Comparison of ENCODE assay signal across 1 cellular context in the genomic region with DNA sequence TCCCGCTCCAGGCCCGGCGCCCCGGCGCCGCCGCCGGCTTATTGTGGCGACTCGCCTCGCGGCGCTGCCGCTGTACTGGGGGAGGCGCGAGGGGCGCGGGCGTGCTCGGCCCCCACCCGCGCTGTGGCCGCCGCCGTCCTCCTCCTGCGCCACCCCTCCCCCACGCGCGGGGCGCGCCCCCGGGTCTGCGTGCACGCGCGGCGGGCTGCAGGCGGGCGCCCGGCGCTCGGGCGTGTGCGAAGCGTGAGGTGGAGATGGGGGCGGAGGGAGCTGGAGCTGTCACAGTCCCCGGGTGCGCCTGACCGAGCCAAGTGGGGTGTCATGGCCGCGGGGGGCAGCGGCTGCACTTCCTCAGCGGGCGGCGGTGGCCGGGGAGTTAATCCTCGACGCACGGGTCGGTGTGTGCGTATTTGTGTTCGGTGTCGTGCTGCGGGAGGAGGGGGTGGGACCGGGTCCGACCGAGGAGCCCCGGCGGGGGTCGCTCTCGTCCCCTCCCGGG.
TF ChIP-seq lines count a peak whose summit lies in the region.

No MANE protein-coding gene starts in this region.

TF ChIP-seq in HepG2, 621 proteins besides CTCF, POLR2A, EP300 and RAD21 (continued from another document and continues in another):
- TF ChIP-seq, protein P1, sequence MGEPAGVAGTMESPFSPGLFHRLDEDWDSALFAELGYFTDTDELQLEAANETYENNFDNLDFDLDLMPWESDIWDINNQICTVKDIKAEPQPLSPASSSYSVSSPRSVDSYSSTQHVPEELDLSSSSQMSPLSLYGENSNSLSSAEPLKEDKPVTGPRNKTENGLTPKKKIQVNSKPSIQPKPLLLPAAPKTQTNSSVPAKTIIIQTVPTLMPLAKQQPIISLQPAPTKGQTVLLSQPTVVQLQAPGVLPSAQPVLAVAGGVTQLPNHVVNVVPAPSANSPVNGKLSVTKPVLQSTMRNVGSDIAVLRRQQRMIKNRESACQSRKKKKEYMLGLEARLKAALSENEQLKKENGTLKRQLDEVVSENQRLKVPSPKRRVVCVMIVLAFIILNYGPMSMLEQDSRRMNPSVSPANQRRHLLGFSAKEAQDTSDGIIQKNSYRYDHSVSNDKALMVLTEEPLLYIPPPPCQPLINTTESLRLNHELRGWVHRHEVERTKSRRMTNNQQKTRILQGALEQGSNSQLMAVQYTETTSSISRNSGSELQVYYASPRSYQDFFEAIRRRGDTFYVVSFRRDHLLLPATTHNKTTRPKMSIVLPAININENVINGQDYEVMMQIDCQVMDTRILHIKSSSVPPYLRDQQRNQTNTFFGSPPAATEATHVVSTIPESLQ (CRISPR knock-in tag; conservative IDR thresholded peaks at IDR 0.05), result no peak
- TF ChIP-seq, protein P2, sequence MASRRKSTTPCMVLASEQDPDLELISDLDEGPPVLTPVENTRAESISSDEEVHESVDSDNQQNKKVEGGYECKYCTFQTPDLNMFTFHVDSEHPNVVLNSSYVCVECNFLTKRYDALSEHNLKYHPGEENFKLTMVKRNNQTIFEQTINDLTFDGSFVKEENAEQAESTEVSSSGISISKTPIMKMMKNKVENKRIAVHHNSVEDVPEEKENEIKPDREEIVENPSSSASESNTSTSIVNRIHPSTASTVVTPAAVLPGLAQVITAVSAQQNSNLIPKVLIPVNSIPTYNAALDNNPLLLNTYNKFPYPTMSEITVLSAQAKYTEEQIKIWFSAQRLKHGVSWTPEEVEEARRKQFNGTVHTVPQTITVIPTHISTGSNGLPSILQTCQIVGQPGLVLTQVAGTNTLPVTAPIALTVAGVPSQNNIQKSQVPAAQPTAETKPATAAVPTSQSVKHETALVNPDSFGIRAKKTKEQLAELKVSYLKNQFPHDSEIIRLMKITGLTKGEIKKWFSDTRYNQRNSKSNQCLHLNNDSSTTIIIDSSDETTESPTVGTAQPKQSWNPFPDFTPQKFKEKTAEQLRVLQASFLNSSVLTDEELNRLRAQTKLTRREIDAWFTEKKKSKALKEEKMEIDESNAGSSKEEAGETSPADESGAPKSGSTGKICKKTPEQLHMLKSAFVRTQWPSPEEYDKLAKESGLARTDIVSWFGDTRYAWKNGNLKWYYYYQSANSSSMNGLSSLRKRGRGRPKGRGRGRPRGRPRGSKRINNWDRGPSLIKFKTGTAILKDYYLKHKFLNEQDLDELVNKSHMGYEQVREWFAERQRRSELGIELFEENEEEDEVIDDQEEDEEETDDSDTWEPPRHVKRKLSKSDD (CRISPR knock-in tag; IDR thresholded peaks at IDR 0.05; ENCODE audit: low read depth), result peak; percentile 47; the same call in 1 of the 2 replicates
- TF ChIP-seq, protein P3, sequence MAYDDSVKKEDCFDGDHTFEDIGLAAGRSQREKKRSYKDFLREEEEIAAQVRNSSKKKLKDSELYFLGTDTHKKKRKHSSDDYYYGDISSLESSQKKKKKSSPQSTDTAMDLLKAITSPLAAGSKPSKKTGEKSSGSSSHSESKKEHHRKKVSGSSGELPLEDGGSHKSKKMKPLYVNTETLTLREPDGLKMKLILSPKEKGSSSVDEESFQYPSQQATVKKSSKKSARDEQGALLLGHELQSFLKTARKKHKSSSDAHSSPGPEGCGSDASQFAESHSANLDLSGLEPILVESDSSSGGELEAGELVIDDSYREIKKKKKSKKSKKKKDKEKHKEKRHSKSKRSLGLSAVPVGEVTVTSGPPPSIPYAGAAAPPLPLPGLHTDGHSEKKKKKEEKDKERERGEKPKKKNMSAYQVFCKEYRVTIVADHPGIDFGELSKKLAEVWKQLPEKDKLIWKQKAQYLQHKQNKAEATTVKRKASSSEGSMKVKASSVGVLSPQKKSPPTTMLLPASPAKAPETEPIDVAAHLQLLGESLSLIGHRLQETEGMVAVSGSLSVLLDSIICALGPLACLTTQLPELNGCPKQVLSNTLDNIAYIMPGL (CRISPR knock-in tag; IDR thresholded peaks at IDR 0.05; ENCODE audit: borderline replicate concordance in 1 of 2, low read depth in 1 of 2), result peak in 1 of 2 experiments; percentile 22; a peak in 1 of 4 replicates
- TF ChIP-seq ZNF441 (CRISPR knock-in tag; IDR thresholded peaks at IDR 0.05; ENCODE audit: borderline replicate concordance) (0 out of 2 replicates have a peak, but pooled peaks have one; percentile 3), ZNF737 (CRISPR knock-in tag; IDR thresholded peaks at IDR 0.05; ENCODE audit: borderline replicate concordance) (no peak), ATF7-NPFF (CRISPR knock-in tag; IDR thresholded peaks at IDR 0.05; ENCODE audit: low read depth) (peak; percentile 39; the same call in 1 of the 2 replicates), ZSCAN20 (CRISPR knock-in tag; IDR thresholded peaks at IDR 0.05; ENCODE audit: borderline replicate concordance) (0 out of 2 replicates have a peak, but pooled peaks have one; percentile 16), CHD2 (IDR thresholded peaks at IDR 0.05; ENCODE audit: low read depth, low read length) (0 out of 2 replicates have a peak, but pooled peaks have one; percentile 13), EEA1 (CRISPR knock-in tag; IDR thresholded peaks at IDR 0.05; ENCODE audit: borderline replicate concordance) (peak; percentile 30; the same call in 1 of the 2 replicates), BHLHE40 (IDR thresholded peaks at IDR 0.05; ENCODE audit: low read length) (peak; percentile 61), AGO2 (optimal IDR thresholded peaks at IDR 0.05; ENCODE audit: low read depth, low read length) (peak; percentile 89), ZNF570 (CRISPR knock-in tag; IDR thresholded peaks at IDR 0.05; ENCODE audit: borderline replicate concordance) (no peak), NR2F6 (IDR thresholded peaks at IDR 0.05) (no peak), NR2F6 (CRISPR knock-in tag; IDR thresholded peaks at IDR 0.05) (no peak; the same call in 1 of the 2 replicates), THYN1 (CRISPR knock-in tag; IDR thresholded peaks at IDR 0.05; ENCODE audit: borderline replicate concordance, low read depth) (no peak), KDM5A (IDR thresholded peaks at IDR 0.05; ENCODE audit: borderline replicate concordance, low read length) (peak; percentile 34; the same call in 1 of the 2 replicates), SAFB2 (CRISPR knock-in tag; IDR thresholded peaks at IDR 0.05; ENCODE audit: borderline replicate concordance, low read depth) (peak; percentile 63; the same call in 1 of the 2 replicates), ELF3 (CRISPR knock-in tag; IDR thresholded peaks at IDR 0.05) (no peak), ZNF431 (CRISPR knock-in tag; IDR thresholded peaks at IDR 0.05; ENCODE audit: borderline replicate concordance, low read depth) (no peak), HCFC1 (IDR thresholded peaks at IDR 0.05; ENCODE audit: low read depth, low read length) (no peak), SP4 (CRISPR knock-in tag; IDR thresholded peaks at IDR 0.05) (0 out of 2 replicates have a peak, but pooled peaks have one; percentile 25), ZNF746 (CRISPR knock-in tag; IDR thresholded peaks at IDR 0.05) (no peak; the same call in 1 of the 2 replicates), ZFX (CRISPR knock-in tag; IDR thresholded peaks at IDR 0.05; ENCODE audit: low read depth) (0 out of 2 replicates have a peak, but pooled peaks have one; percentile 5), SKI (IDR thresholded peaks at IDR 0.05; ENCODE audit: partially characterized antibody) (peak; percentile 69), ZNF253 (CRISPR knock-in tag; IDR thresholded peaks at IDR 0.05; ENCODE audit: borderline replicate concordance) (0 out of 2 replicates have a peak, but pooled peaks have one; percentile 55), ETV6 (CRISPR knock-in tag; conservative IDR thresholded peaks at IDR 0.05) (no peak), GFI1 (CRISPR knock-in tag; IDR thresholded peaks at IDR 0.05; ENCODE audit: borderline replicate concordance) (no peak), RBM22 (optimal IDR thresholded peaks at IDR 0.05; ENCODE audit: low read length) (peak; percentile 18), SP140L (CRISPR knock-in tag; IDR thresholded peaks at IDR 0.05; ENCODE audit: borderline replicate concordance) (no peak), ZSCAN9 (CRISPR knock-in tag; IDR thresholded peaks at IDR 0.05; ENCODE audit: borderline replicate concordance) (peak; percentile 14; the same call in 1 of the 2 replicates), ZFP82 (CRISPR knock-in tag; IDR thresholded peaks at IDR 0.05; ENCODE audit: borderline replicate concordance) (0 out of 2 replicates have a peak, but pooled peaks have one; percentile 46)
- TF ChIP-seq, protein P4, sequence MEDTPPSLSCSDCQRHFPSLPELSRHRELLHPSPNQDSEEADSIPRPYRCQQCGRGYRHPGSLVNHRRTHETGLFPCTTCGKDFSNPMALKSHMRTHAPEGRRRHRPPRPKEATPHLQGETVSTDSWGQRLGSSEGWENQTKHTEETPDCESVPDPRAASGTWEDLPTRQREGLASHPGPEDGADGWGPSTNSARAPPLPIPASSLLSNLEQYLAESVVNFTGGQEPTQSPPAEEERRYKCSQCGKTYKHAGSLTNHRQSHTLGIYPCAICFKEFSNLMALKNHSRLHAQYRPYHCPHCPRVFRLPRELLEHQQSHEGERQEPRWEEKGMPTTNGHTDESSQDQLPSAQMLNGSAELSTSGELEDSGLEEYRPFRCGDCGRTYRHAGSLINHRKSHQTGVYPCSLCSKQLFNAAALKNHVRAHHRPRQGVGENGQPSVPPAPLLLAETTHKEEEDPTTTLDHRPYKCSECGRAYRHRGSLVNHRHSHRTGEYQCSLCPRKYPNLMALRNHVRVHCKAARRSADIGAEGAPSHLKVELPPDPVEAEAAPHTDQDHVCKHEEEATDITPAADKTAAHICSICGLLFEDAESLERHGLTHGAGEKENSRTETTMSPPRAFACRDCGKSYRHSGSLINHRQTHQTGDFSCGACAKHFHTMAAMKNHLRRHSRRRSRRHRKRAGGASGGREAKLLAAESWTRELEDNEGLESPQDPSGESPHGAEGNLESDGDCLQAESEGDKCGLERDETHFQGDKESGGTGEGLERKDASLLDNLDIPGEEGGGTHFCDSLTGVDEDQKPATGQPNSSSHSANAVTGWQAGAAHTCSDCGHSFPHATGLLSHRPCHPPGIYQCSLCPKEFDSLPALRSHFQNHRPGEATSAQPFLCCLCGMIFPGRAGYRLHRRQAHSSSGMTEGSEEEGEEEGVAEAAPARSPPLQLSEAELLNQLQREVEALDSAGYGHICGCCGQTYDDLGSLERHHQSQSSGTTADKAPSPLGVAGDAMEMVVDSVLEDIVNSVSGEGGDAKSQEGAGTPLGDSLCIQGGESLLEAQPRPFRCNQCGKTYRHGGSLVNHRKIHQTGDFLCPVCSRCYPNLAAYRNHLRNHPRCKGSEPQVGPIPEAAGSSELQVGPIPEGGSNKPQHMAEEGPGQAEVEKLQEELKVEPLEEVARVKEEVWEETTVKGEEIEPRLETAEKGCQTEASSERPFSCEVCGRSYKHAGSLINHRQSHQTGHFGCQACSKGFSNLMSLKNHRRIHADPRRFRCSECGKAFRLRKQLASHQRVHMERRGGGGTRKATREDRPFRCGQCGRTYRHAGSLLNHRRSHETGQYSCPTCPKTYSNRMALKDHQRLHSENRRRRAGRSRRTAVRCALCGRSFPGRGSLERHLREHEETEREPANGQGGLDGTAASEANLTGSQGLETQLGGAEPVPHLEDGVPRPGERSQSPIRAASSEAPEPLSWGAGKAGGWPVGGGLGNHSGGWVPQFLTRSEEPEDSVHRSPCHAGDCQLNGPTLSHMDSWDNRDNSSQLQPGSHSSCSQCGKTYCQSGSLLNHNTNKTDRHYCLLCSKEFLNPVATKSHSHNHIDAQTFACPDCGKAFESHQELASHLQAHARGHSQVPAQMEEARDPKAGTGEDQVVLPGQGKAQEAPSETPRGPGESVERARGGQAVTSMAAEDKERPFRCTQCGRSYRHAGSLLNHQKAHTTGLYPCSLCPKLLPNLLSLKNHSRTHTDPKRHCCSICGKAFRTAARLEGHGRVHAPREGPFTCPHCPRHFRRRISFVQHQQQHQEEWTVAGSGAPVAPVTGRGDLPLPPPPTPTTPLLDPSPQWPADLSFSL (CRISPR knock-in tag; IDR thresholded peaks at IDR 0.05), result peak; percentile 9; the same call in 1 of the 2 replicates
- TF ChIP-seq, protein P5, sequence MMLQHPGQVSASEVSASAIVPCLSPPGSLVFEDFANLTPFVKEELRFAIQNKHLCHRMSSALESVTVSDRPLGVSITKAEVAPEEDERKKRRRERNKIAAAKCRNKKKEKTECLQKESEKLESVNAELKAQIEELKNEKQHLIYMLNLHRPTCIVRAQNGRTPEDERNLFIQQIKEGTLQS (CRISPR knock-in tag; IDR thresholded peaks at IDR 0.05), result no peak
- TF ChIP-seq, protein P6, sequence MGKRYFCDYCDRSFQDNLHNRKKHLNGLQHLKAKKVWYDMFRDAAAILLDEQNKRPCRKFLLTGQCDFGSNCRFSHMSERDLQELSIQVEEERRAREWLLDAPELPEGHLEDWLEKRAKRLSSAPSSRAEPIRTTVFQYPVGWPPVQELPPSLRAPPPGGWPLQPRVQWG (CRISPR knock-in tag; IDR thresholded peaks at IDR 0.05; ENCODE audit: borderline replicate concordance, low read depth), result no peak
- TF ChIP-seq, protein P7, sequence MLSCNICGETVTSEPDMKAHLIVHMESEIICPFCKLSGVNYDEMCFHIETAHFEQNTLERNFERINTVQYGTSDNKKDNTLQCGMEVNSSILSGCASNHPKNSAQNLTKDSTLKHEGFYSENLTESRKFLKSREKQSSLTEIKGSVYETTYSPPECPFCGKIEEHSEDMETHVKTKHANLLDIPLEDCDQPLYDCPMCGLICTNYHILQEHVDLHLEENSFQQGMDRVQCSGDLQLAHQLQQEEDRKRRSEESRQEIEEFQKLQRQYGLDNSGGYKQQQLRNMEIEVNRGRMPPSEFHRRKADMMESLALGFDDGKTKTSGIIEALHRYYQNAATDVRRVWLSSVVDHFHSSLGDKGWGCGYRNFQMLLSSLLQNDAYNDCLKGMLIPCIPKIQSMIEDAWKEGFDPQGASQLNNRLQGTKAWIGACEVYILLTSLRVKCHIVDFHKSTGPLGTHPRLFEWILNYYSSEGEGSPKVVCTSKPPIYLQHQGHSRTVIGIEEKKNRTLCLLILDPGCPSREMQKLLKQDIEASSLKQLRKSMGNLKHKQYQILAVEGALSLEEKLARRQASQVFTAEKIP (CRISPR knock-in tag; IDR thresholded peaks at IDR 0.05; ENCODE audit: borderline replicate concordance), result no peak
- TF ChIP-seq, protein P8, sequence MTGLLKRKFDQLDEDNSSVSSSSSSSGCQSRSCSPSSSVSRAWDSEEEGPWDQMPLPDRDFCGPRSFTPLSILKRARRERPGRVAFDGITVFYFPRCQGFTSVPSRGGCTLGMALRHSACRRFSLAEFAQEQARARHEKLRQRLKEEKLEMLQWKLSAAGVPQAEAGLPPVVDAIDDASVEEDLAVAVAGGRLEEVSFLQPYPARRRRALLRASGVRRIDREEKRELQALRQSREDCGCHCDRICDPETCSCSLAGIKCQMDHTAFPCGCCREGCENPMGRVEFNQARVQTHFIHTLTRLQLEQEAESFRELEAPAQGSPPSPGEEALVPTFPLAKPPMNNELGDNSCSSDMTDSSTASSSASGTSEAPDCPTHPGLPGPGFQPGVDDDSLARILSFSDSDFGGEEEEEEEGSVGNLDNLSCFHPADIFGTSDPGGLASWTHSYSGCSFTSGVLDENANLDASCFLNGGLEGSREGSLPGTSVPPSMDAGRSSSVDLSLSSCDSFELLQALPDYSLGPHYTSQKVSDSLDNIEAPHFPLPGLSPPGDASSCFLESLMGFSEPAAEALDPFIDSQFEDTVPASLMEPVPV (CRISPR knock-in tag; IDR thresholded peaks at IDR 0.05), result 0 out of 2 replicates have a peak, but pooled peaks have one; percentile 11
- TF ChIP-seq, protein P9, sequence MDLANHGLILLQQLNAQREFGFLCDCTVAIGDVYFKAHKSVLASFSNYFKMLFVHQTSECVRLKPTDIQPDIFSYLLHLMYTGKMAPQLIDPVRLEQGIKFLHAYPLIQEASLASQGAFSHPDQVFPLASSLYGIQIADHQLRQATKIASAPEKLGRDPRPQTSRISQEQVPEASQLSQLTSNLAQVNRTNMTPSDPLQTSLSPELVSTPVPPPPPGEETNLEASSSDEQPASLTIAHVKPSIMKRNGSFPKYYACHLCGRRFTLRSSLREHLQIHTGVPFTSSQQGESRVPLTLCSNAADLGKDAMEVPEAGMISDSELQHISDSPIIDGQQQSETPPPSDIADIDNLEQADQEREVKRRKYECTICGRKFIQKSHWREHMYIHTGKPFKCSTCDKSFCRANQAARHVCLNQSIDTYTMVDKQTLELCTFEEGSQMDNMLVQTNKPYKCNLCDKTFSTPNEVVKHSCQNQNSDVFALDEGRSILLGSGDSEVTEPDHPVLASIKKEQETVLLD (CRISPR knock-in tag; IDR thresholded peaks at IDR 0.05; ENCODE audit: low read depth), result peak; percentile 89
